8 cellular contexts compared by ENCODE assay signal in the genomic region with DNA sequence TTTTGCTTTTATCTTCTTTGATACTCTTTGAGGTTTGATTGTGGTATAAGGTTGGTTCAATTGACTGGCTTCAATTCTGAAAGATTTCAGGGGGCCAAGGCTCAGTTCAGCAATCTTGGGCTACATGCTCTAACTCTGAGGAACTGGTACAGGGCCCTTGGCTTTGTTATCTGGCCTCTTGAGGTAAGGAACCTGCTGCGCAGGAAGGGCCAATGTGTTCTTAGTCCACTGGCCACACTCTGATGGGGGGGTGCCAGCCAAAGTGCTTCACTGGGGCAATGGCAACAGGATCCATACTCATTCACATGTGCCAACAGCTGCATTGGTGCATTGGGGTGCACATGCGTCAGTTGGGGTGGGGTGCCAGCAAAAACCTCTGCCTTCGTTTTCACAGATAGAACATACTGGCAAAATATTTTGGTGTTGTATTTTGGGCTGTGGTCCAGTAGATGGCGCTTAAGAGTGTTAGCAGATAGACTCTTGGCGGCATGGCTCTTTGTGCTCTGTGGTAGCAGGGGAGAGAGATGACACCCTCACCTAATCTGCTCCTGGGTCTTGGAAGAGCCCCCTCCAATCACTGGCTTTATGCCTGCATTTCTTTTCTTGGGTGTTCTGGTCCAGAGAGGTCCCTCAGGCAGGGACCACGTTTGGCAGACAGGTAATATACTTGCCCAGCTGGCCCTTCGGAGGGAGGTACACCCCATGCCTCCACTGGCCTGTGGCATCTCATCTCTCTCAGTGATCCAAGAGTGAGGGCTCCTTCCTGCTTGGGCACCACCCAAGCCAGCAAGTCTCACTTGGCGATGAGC. TPM values are rescaled to one million over a fixed set of nuclear protein-coding genes. Genes with fewer than 3 reads are reported as not detected.
DNase-seq lines count a peak whose midpoint lies in the region; ATAC-seq and TF ChIP-seq lines count a peak whose summit lies in the region.

No MANE protein-coding gene starts in this region.

- no peak overlapping the region for H3K27ac ChIP-seq in neural progenitor cell

- H3K4me1 ChIP-seq in adipocyte (ENCODE audit: control insufficient read depth, insufficient read depth, low read length): no peaks in the 10 kb centered on the region
- H3K4me1 ChIP-seq in neural progenitor cell: no peaks in the 10 kb centered on the region

- H3K36me3 Mint-ChIP-seq in neural progenitor cell: no peaks in the 10 kb centered on the region

- in situ Hi-C loops in KBM-7 (cut with MboI; ENCODE audit: low pct_unique_long_range_greater_than_20kb, low sequenced_read_pairs): no loop called here

- peak overlapping the region; percentile 90 for H2AFZ ChIP-seq in neural progenitor cell (replicated peaks)

- H3K27ac Mint-ChIP-seq in neural progenitor cell: no peak overlapping the region

- ATAC-seq in GM21360 (IDR thresholded peaks at IDR 0.05; ENCODE audit: unreplicated experiment): peak; percentile 95

- H3K4me2 ChIP-seq in neural progenitor cell: no peak overlapping the region

- H3K9me3 ChIP-seq in adipocyte (ENCODE audit: control insufficient read depth, low read length) (no peaks in the 10 kb centered on the region), neural progenitor cell (ENCODE audit: low read depth) (no peaks in the 10 kb centered on the region)

- H3K9me3 Mint-ChIP-seq in neural progenitor cell: peaks cover 15% of the 10 kb centered on the region

- H3K4me3 Mint-ChIP-seq in neural progenitor cell: no peak overlapping the region

- no peaks in the 10 kb centered on the region for H4K20me1 ChIP-seq in neural progenitor cell (ENCODE audit: low read depth)

- no peaks in the 10 kb centered on the region for H3K4me1 Mint-ChIP-seq in neural progenitor cell

- no peaks in the 10 kb centered on the region for H3K79me2 ChIP-seq in neural progenitor cell (ENCODE audit: low read depth)

- H3K4me3 ChIP-seq in adipocyte (ENCODE audit: low read length) (no peak overlapping the region), neural progenitor cell (no peak overlapping the region)

- H3K36me3 ChIP-seq in adipocyte (ENCODE audit: control insufficient read depth, insufficient read depth, low read length, severe bottlenecking) (no peaks in the 10 kb centered on the region), neural progenitor cell (no peaks in the 10 kb centered on the region)

- H3F3A ChIP-seq in neural progenitor cell (ENCODE audit: low read depth): no peaks in the 10 kb centered on the region

- TF ChIP-seq CTCF in neural progenitor cell (IDR thresholded peaks at IDR 0.05): peak; percentile 60

- H3K27me3 Mint-ChIP-seq in neural progenitor cell (ENCODE audit: insufficient read depth, low read depth): no peaks in the 10 kb centered on the region

- no peak overlapping the region for H3K9ac ChIP-seq in adipocyte (ENCODE audit: low read length)
- no peak overlapping the region for H3K9ac ChIP-seq in neural progenitor cell

- H3K27me3 ChIP-seq in adipocyte (replicated peaks; ENCODE audit: control insufficient read depth, insufficient read depth, low read length) (no peaks in the 10 kb centered on the region), neural progenitor cell (no peaks in the 10 kb centered on the region)

- DNase-seq in NCI-H82 (lab: John Stamatoyannopoulos, UW) (peak; percentile 60), NCI-H82 treated with DMSO at 0.1 percent for 48 hours (lab: John Stamatoyannopoulos, UW; ENCODE audit: unreplicated experiment) (no peak), KBM-7 (peak; percentile 65), adipocyte (ENCODE audit: low read depth) (peak; percentile 50), neural progenitor cell (ENCODE audit: low spot score) (peak; percentile 52), DMS79 (lab: John Stamatoyannopoulos, UW) (no peak), superior temporal gyrus (ENCODE audit: extremely low spot score) (no peak)

RNA-seq across cellular contexts. Expression of gene NDST3, which starts 42.9 kb away (rescaled TPM):
- total RNA-seq in neural progenitor cell (ENCODE audit: low replicate concordance): 0.49 and 0.59 TPM in 2 replicates

Comparison
In these comparisons a context has a peak if more than half of its experiments do, and no peak if none do; other contexts are left out.
1. DNase-seq: peak in NCI-H82 (single experiment), KBM-7 (single experiment), adipocyte (single experiment) and neural progenitor cell (single experiment); none in NCI-H82 treated with DMSO at 0.1 percent for 48 hours (single experiment), DMS79 (single experiment) and superior temporal gyrus (single experiment).